In genomic region chr4:152780267-152780811, GRCh38 we compare ENCODE assay signal across 1 cellular context.
TF ChIP-seq lines count a peak whose summit lies in the region.

No MANE protein-coding gene starts in this region.

TF ChIP-seq in endothelial cell of umbilical vein, 7 proteins besides CTCF, POLR2A, EP300 and RAD21:
- no peak for TF ChIP-seq EZH2 (IDR thresholded peaks at IDR 0.05; ENCODE audit: borderline replicate concordance, low read depth, low read length, severe bottlenecking)
- no peak for TF ChIP-seq FOS (IDR thresholded peaks at IDR 0.05; ENCODE audit: borderline replicate concordance, insufficient read depth, low read length)
- no peak for TF ChIP-seq JUN (IDR thresholded peaks at IDR 0.05; ENCODE audit: borderline replicate concordance, insufficient read depth, insufficient read length, low read depth)
- TF ChIP-seq, protein P1, sequence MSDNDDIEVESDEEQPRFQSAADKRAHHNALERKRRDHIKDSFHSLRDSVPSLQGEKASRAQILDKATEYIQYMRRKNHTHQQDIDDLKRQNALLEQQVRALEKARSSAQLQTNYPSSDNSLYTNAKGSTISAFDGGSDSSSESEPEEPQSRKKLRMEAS (IDR thresholded peaks at IDR 0.05; ENCODE audit: insufficient read depth, insufficient read length): no peak
- TF ChIP-seq MYC (IDR thresholded peaks at IDR 0.05; ENCODE audit: low read depth, low read length): no peak
- no peak for TF ChIP-seq GATA2 (IDR thresholded peaks at IDR 0.05; ENCODE audit: insufficient read depth, insufficient read length, low read depth, low read length)
- TF ChIP-seq POLR2AphosphoS5 (IDR thresholded peaks at IDR 0.05; ENCODE audit: insufficient read depth, low read depth, low read length): no peak
